8 cellular contexts compared by ENCODE assay signal in the genomic region with DNA sequence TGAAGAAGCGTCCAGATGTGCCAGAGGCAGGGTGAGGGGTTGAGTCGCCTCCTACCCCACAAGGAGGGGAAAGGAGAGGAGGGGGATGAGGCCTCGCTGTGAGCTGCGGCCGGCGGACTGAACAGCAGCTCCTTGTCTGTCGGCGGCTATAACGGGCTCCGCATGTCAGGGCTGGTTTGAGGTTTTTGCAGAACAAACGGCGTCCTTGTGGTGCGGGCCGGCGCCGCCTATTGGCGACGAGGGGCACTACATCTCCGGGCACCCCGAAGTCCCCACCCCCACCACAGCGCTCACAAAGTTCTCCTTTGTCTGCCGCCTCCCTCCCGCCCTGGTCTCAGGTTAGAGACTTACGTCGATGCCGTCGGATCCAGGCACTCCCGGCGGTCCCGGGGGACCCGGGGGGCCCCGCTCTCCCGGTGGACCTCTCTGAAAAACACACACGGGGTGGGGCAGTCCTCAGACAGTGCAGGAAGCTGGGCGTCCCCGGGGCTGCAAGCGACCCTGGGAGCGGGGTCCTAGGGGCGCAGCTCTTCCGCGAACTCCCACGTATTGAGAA. TPM values are rescaled to one million over a fixed set of nuclear protein-coding genes. Genes with fewer than 3 reads are reported as not detected.
DNase-seq lines count a peak whose midpoint lies in the region; ATAC-seq and TF ChIP-seq lines count a peak whose summit lies in the region.

No MANE protein-coding gene starts in this region.

- ATAC-seq in GM18505 (IDR thresholded peaks at IDR 0.05; ENCODE audit: unreplicated experiment) (peak; percentile 42), esophagus mucosa (peak; percentile 89), GM21786 (IDR thresholded peaks at IDR 0.05; ENCODE audit: unreplicated experiment) (no peak)

- peak; percentile 64 for TF ChIP-seq POLR2A in GM18505 (IDR thresholded peaks at IDR 0.05; ENCODE audit: borderline replicate concordance, extremely low read depth, insufficient read depth, insufficient read length)

- no peaks in the 10 kb centered on the region for H3K36me3 ChIP-seq in OCI-LY3 (replicated peaks; ENCODE audit: low read depth, low read length)
- no peaks in the 10 kb centered on the region for H3K36me3 ChIP-seq in mucosa of rectum (ENCODE audit: control insufficient read depth in 2 of 2, insufficient read depth in 2 of 2, low read length in 2 of 2)

- peaks cover 48% of the 10 kb centered on the region for H3K4me1 Mint-ChIP-seq in activated T-cell treated with anti-CD3 and anti-CD28 coated beads, Interleukin-2, amount 50 U/mL, for 24 hours (ENCODE audit: low read depth)

- peak; percentile 59 for TF ChIP-seq CTCF in OCI-LY3 (IDR thresholded peaks at IDR 0.05; ENCODE audit: low read depth, low read length)

- peaks cover 41% of the 10 kb centered on the region for H3K4me1 ChIP-seq in OCI-LY3 (ENCODE audit: low read length)
- peaks cover 16 to 18% of the 10 kb centered on the region in 2 donors for H3K4me1 ChIP-seq in mucosa of rectum (ENCODE audit: control insufficient read depth in 2 of 2, insufficient read depth in 2 of 2, low read length in 2 of 2)

- H3K9me3 Mint-ChIP-seq in activated T-cell treated with anti-CD3 and anti-CD28 coated beads, Interleukin-2, amount 50 U/mL, for 24 hours = no peaks in the 10 kb centered on the region

- H3K27me3 Mint-ChIP-seq in activated T-cell treated with anti-CD3 and anti-CD28 coated beads, Interleukin-2, amount 50 U/mL, for 24 hours = peaks cover 21% of the 10 kb centered on the region

- DNase-seq in HT1080 (ENCODE audit: low read depth) = peak; percentile 60
- peak; percentile 91 for DNase-seq in activated T-cell treated with anti-CD3 and anti-CD28 coated beads, Interleukin-2, amount 50 U/mL, for 24 hours
- DNase-seq in stimulated activated CD8-positive, alpha-beta memory T cell treated with anti-CD3 and anti-CD28 coated beads, Interleukin-2, amount 100 ng/mL, for 48 hours (ENCODE audit: low read depth in 2 of 2) = peak; percentile 70 to 79

- peaks cover 9% of the 10 kb centered on the region; the same call in 1 of the 2 replicates for H3K27me3 ChIP-seq in OCI-LY3 (ENCODE audit: low read depth, low read length)
- H3K27me3 ChIP-seq in mucosa of rectum (ENCODE audit: control insufficient read depth in 2 of 2, insufficient read depth in 2 of 2, low read length in 2 of 2) = peaks cover 25 to 31% of the 10 kb centered on the region in 2 donors

- H4K20me1 ChIP-seq in OCI-LY3 (ENCODE audit: insufficient read depth, low read length) = no peaks in the 10 kb centered on the region

- H3K27ac ChIP-seq in OCI-LY3 (ENCODE audit: low read length) (0 out of 2 replicates have a peak overlapping the region, but pooled peaks have one; percentile 7), mucosa of rectum (ENCODE audit: low read depth in 2 of 2, low read length in 2 of 2) (no peak overlapping the region)

- peak overlapping the region; percentile 76 for H3K4me3 ChIP-seq in OCI-LY3 (ENCODE audit: low read length)
- H3K4me3 ChIP-seq in mucosa of rectum (ENCODE audit: low read length in 2 of 2) = peak overlapping the region; percentile 53 to 69

- no peaks in the 10 kb centered on the region for H3K36me3 Mint-ChIP-seq in activated T-cell treated with anti-CD3 and anti-CD28 coated beads, Interleukin-2, amount 50 U/mL, for 24 hours (ENCODE audit: low read depth)

- no peak overlapping the region for H3K27ac Mint-ChIP-seq in activated T-cell treated with anti-CD3 and anti-CD28 coated beads, Interleukin-2, amount 50 U/mL, for 24 hours

- H3K4me2 ChIP-seq in OCI-LY3 (ENCODE audit: low read length) = peak overlapping the region; percentile 93

- peak overlapping the region; percentile 60 for H2AFZ ChIP-seq in OCI-LY3 (ENCODE audit: low read depth, low read length)

- H3K79me2 ChIP-seq in OCI-LY3 (ENCODE audit: low read length) = no peaks in the 10 kb centered on the region

- peak overlapping the region; percentile 77 for H3K4me3 Mint-ChIP-seq in activated T-cell treated with anti-CD3 and anti-CD28 coated beads, Interleukin-2, amount 50 U/mL, for 24 hours

- H3K9ac ChIP-seq in OCI-LY3 (ENCODE audit: low read length) = peak overlapping the region; percentile 62
- H3K9ac ChIP-seq in mucosa of rectum (ENCODE audit: low read depth in 1 of 2, low read length in 2 of 2) = peak overlapping the region; percentile 6 to 46

- no peaks in the 10 kb centered on the region for H3K9me3 ChIP-seq in OCI-LY3 (ENCODE audit: insufficient read depth, low read length)
- H3K9me3 ChIP-seq in mucosa of rectum (ENCODE audit: control insufficient read depth in 2 of 2, low read length in 2 of 2) = no peaks in the 10 kb centered on the region

RNA-seq across cellular contexts. Expression of a gene that starts 1.8 kb away (rescaled TPM):
- 0.07 and 0.43 TPM in 2 replicates for total RNA-seq in HT1080 (2014; rRNA removed; shearing (Covaris generic))
- 0.02 and 0.12 TPM in 2 replicates for polyA plus RNA-seq in HT1080 (2015; cell fraction: cytosol; rRNA removed)
- polyA plus RNA-seq in HT1080 (2015; cell fraction: nucleus; rRNA removed) = 2.4 and 3.2 TPM in 2 replicates
- 0.64 TPM for total RNA-seq in esophagus mucosa

RNA-seq across cellular contexts. Expression of a gene that starts 57.3 kb away (rescaled TPM):
- 46.8 and 55.7 TPM in 2 replicates for total RNA-seq in HT1080 (2014; rRNA removed; shearing (Covaris generic))
- 32.7 and 41.0 TPM in 2 replicates for polyA plus RNA-seq in HT1080 (2015; cell fraction: cytosol; rRNA removed)
- 55.8 and 62.3 TPM in 2 replicates for polyA plus RNA-seq in HT1080 (2015; cell fraction: nucleus; rRNA removed)
- total RNA-seq in esophagus mucosa = 25.8 TPM

RNA-seq across cellular contexts. Expression of a gene that starts 58.2 kb away (rescaled TPM):
- total RNA-seq in HT1080 (2014; rRNA removed; shearing (Covaris generic)) = 19.1 and 23.2 TPM in 2 replicates
- polyA plus RNA-seq in HT1080 (2015; cell fraction: cytosol; rRNA removed) = 25.8 and 26.8 TPM in 2 replicates
- 19.9 and 23.4 TPM in 2 replicates for polyA plus RNA-seq in HT1080 (2015; cell fraction: nucleus; rRNA removed)
- total RNA-seq in esophagus mucosa = 17.9 TPM
